Comparison of ENCODE assay signal across 9 cellular contexts in the genomic region with DNA sequence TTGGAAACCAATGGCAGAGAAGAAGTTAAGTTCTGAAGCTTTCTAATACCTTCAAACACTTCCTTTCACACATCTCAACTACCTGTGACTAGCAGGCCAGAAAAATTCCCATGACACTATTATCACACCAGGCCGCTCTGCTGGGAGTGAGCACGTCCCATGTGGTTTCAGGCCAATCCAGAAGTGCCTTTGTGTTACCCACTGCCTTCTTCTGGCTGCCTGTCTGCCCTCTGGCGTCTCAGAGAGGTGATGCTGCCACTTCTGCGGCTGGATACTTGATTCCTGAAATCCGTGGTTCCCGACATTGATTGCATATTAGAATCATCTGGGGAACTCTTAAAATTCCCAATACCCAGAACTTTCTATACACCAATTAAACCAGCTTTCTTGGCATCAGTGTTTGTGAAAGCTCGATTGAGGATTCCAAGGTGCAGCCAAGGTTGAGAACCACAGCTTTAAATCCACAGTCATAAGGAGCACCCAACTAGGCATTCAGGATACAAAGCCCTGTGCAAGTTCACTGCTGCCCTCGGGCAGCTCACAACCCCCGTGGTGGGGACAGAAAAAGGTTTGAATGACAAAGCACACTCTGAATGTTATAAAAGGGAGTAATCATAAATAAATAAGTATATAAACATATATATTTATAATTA.
DNase-seq lines count a peak whose midpoint lies in the region; ATAC-seq, FAIRE-seq and TF ChIP-seq lines count a peak whose summit lies in the region.
"Had no signal": no experiment of that assay in that cellular context is flagged by ENCODE, and none has a peak within 500 bp of the region (broad histone marks: within the 10 kb centered on the region; RNA-seq: fewer than 3 reads in every experiment).

No MANE protein-coding gene starts in this region.

- H3K4me3 Mint-ChIP-seq in naive thymus-derived CD8-positive, alpha-beta T cell = no peak overlapping the region
- no peak overlapping the region for H3K4me3 Mint-ChIP-seq in activated naive CD4-positive, alpha-beta T cell treated with anti-CD3 and anti-CD28 coated beads for 36 hours
- H3K4me3 Mint-ChIP-seq: activated T-helper 1 cell treated with anti-CD3 and anti-CD28 coated beads, Interleukin-12 subunit alpha, Interleukin-12 subunit beta, Interleukin-2, Interleukin-4 antibody, amounts not matched to agents 30 ng/mL and 10 ng/mL and 1 ng/mL, durations not matched to agents 14 hours and 24 hours and 36 hours had no signal

- peaks cover 0 to 2% (median 0%) of the 10 kb centered on the region in 9 donors for H3K9me3 Mint-ChIP-seq in naive thymus-derived CD8-positive, alpha-beta T cell
- no peaks in the 10 kb centered on the region for H3K9me3 Mint-ChIP-seq in activated naive CD4-positive, alpha-beta T cell treated with anti-CD3 and anti-CD28 coated beads for 36 hours
- H3K9me3 Mint-ChIP-seq: activated T-helper 1 cell treated with anti-CD3 and anti-CD28 coated beads, Interleukin-12 subunit alpha, Interleukin-12 subunit beta, Interleukin-2, Interleukin-4 antibody, amounts not matched to agents 30 ng/mL and 10 ng/mL and 1 ng/mL, durations not matched to agents 14 hours and 24 hours and 36 hours had no signal

- H3K79me2 ChIP-seq in H1 (ENCODE audit: control insufficient read depth in 1 of 2, insufficient read depth in 2 of 2, low read length in 2 of 2) (no peaks in the 10 kb centered on the region), mesendoderm (ENCODE audit: control insufficient read depth, insufficient read depth, low read length) (no peaks in the 10 kb centered on the region)

- H3K4me1 Mint-ChIP-seq in naive thymus-derived CD8-positive, alpha-beta T cell = no peaks in the 10 kb centered on the region
- H3K4me1 Mint-ChIP-seq in activated naive CD4-positive, alpha-beta T cell treated with anti-CD3 and anti-CD28 coated beads for 36 hours (ENCODE audit: low read depth) = no peaks in the 10 kb centered on the region

- H3K27me3 Mint-ChIP-seq in naive thymus-derived CD8-positive, alpha-beta T cell = peaks cover 3 to 15% (median 8%) of the 10 kb centered on the region in 5 donors
- H3K27me3 Mint-ChIP-seq in activated naive CD4-positive, alpha-beta T cell treated with anti-CD3 and anti-CD28 coated beads for 36 hours (ENCODE audit: low read depth) = peaks cover 2% of the 10 kb centered on the region

- peak overlapping the region in 1 of 2 experiments; percentile 44; a peak in 2 of 4 replicates for H3K4me2 ChIP-seq in H1 (ENCODE audit: insufficient read depth in 1 of 2, low read depth in 2 of 2, low read length in 2 of 2)
- H3K4me2 ChIP-seq in mesendoderm (ENCODE audit: low read length) = no peak overlapping the region

- H3K56ac ChIP-seq in H1 (replicated peaks; ENCODE audit: insufficient read length, low read depth, low read length) = no peak overlapping the region
- H3K56ac ChIP-seq in mesendoderm (ENCODE audit: low read length) = no peak overlapping the region

- no peak for ATAC-seq in GM19395 (IDR thresholded peaks at IDR 0.05; ENCODE audit: unreplicated experiment)
- no peak for ATAC-seq in naive thymus-derived CD8-positive, alpha-beta T cell

- peak; percentile 67 for TF ChIP-seq RAD21 in H1 (IDR thresholded peaks at IDR 0.05 in 1 of 2, conservative IDR thresholded peaks at IDR 0.05 in 1 of 2; ENCODE audit: low read depth in 2 of 2, low read length in 2 of 2)

- no peaks in the 10 kb centered on the region for H3K23me2 ChIP-seq in H1 (ENCODE audit: low read depth, low read length)

- TF ChIP-seq EP300 in H1 (IDR thresholded peaks at IDR 0.05; ENCODE audit: borderline replicate concordance in 1 of 2, low read depth in 2 of 2, low read length in 2 of 2) = no peak

- H3K27me3 ChIP-seq in H1 (replicated peaks in 1 of 4; ENCODE audit: control insufficient read depth in 3 of 4, extremely low read depth in 1 of 4, insufficient read depth in 3 of 4, low read length in 3 of 4) = no peaks in the 10 kb centered on the region
- H3K27me3 ChIP-seq in mesendoderm (ENCODE audit: insufficient read depth, low read length, poor library complexity) = no peaks in the 10 kb centered on the region

- no peak overlapping the region for H2BK20ac ChIP-seq in H1 (ENCODE audit: low read length)

- no peaks in the 10 kb centered on the region for H4K20me1 ChIP-seq in H1 (replicated peaks in 1 of 2; ENCODE audit: control insufficient read depth in 1 of 2, insufficient read depth in 2 of 2, low read length in 2 of 2)

- H2BK120ac ChIP-seq in H1 (replicated peaks; ENCODE audit: low read depth, low read length) = no peak overlapping the region
- no peak overlapping the region for H2BK120ac ChIP-seq in mesendoderm (ENCODE audit: low read depth, low read length)

- H2AK5ac ChIP-seq in H1 (ENCODE audit: low read depth, low read length) (no peak overlapping the region), mesendoderm (ENCODE audit: low read length) (no peak overlapping the region)

- H3K9ac ChIP-seq in H1 (replicated peaks in 1 of 4; ENCODE audit: extremely low read depth in 1 of 4, low read depth in 3 of 4, low read length in 3 of 4) = no peak overlapping the region
- no peak overlapping the region for H3K9ac ChIP-seq in mesendoderm (ENCODE audit: low read length)

- H2BK5ac ChIP-seq in H1 (ENCODE audit: low read depth, low read length) (no peak overlapping the region), mesendoderm (ENCODE audit: low read length) (no peak overlapping the region)

- POLR2A ChIA-PET in H1 (lab: Charles Lee; ENCODE audit: partially characterized antibody) = no interaction called here
- POLR2A ChIA-PET in naive thymus-derived CD8-positive, alpha-beta T cell (lab: Charles Lee) = no interaction called here

- 27% methylated on average over 9 of the region's 9 CpGs; no CpG with 5 or more reads in 1 of the 2 experiments for WGBS in H1 (ENCODE audit: extremely low coverage in 1 of 2, insufficient coverage in 1 of 2, insufficient read length in 1 of 2, insufficient replicate concordance in 2 of 2, low coverage in 1 of 2, low lambda C conversion rate in 2 of 2, missing lambda C conversion rate in 1 of 2), 2 experiments
- no CpG with 5 or more reads among the region's 9 CpGs for WGBS in mesendoderm (ENCODE audit: extremely low coverage, insufficient coverage, low lambda C conversion rate)

- TF ChIP-seq CTCF in H1 (IDR thresholded peaks at IDR 0.05; ENCODE audit: control extremely low read depth in 1 of 3, insufficient read depth in 1 of 3, low read depth in 1 of 3, low read length in 3 of 3) = peak; percentile 67 to 86 (median 76)

- no peak overlapping the region for H4K8ac ChIP-seq in H1 (ENCODE audit: extremely low read depth, insufficient read depth, low read length)
- H4K8ac ChIP-seq in mesendoderm (ENCODE audit: low read depth, low read length) = no peak overlapping the region

- intact Hi-C loops in activated naive CD4-positive, alpha-beta T cell treated with anti-CD3 and anti-CD28 coated beads for 36 hours (cut with micrococcal nuclease) = no loop called here

- H3K27ac Mint-ChIP-seq in naive thymus-derived CD8-positive, alpha-beta T cell = no peak overlapping the region
- H3K27ac Mint-ChIP-seq in activated naive CD4-positive, alpha-beta T cell treated with anti-CD3 and anti-CD28 coated beads for 36 hours = no peak overlapping the region
- H3K27ac Mint-ChIP-seq: activated T-helper 1 cell treated with anti-CD3 and anti-CD28 coated beads, Interleukin-12 subunit alpha, Interleukin-12 subunit beta, Interleukin-2, Interleukin-4 antibody, amounts not matched to agents 30 ng/mL and 10 ng/mL and 1 ng/mL, durations not matched to agents 14 hours and 24 hours and 36 hours had no signal

- H3K9me3 ChIP-seq in H1 (ENCODE audit: insufficient read depth in 2 of 2, low read depth in 1 of 2, low read length in 1 of 2) = no peaks in the 10 kb centered on the region

- DNase-seq in COLO829 (ENCODE audit: low spot score) (peak; percentile 45), NCI-H226 (peak; percentile 9), H1 (ENCODE audit: low read depth in 1 of 2, low spot score in 2 of 2) (peak; percentile 50 to 58), mesendoderm (peak; percentile 96), CD1c-positive myeloid dendritic cell (ENCODE audit: extremely low spot score) (no peak)
- DNase-seq in naive thymus-derived CD8-positive, alpha-beta T cell = no peak
- DNase-seq in activated naive CD4-positive, alpha-beta T cell treated with anti-CD3 and anti-CD28 coated beads for 36 hours = no peak

- FAIRE-seq in H1 (lab: Jason Lieb, UNC) = peak; percentile 62

- H3K4me3 ChIP-seq in H1 (ENCODE audit: extremely low read depth in 1 of 4, insufficient read depth in 2 of 4, low read depth in 3 of 4, low read length in 4 of 4) (no peak overlapping the region; a peak in 1 of 8 replicates), mesendoderm (ENCODE audit: low read length) (no peak overlapping the region)

- no peak overlapping the region for H3K14ac ChIP-seq in H1 (ENCODE audit: insufficient read length)

- no peak overlapping the region for H4K91ac ChIP-seq in H1 (replicated peaks; ENCODE audit: insufficient read length, low read length)

- no peak overlapping the region for H3K23ac ChIP-seq in H1 (ENCODE audit: insufficient read length)
- no peak overlapping the region for H3K23ac ChIP-seq in mesendoderm (ENCODE audit: low read length)

- no peaks in the 10 kb centered on the region for H3K36me3 Mint-ChIP-seq in naive thymus-derived CD8-positive, alpha-beta T cell
- H3K36me3 Mint-ChIP-seq in activated naive CD4-positive, alpha-beta T cell treated with anti-CD3 and anti-CD28 coated beads for 36 hours (ENCODE audit: low read depth) = no peaks in the 10 kb centered on the region

- no peak overlapping the region for H2BK12ac ChIP-seq in H1 (ENCODE audit: low read depth, low read length)

- H3K27ac ChIP-seq in H1 (ENCODE audit: low read depth, low read length) (no peak overlapping the region), mesendoderm (ENCODE audit: low read depth, low read length) (no peak overlapping the region)

- no peak for TF ChIP-seq POLR2A in H1 (IDR thresholded peaks at IDR 0.05; ENCODE audit: control extremely low read depth in 1 of 2, low read depth in 2 of 2, low read length in 2 of 2)

- H2BK15ac ChIP-seq in H1 (ENCODE audit: low read length) (no peak overlapping the region), mesendoderm (replicated peaks; ENCODE audit: low read depth) (no peak overlapping the region)

- H4K5ac ChIP-seq in H1 (ENCODE audit: insufficient read length, low read depth, low read length) (no peak overlapping the region), mesendoderm (ENCODE audit: low read length) (no peak overlapping the region)

- no peaks in the 10 kb centered on the region; a peak in 2 of 7 replicates for H3K4me1 ChIP-seq in H1 (replicated peaks in 1 of 4; ENCODE audit: control insufficient read depth in 3 of 4, insufficient read depth in 4 of 4, low read length in 3 of 4)
- no peaks in the 10 kb centered on the region for H3K4me1 ChIP-seq in mesendoderm (ENCODE audit: control insufficient read depth, low read depth, low read length)

- no peak overlapping the region for H3K18ac ChIP-seq in H1 (ENCODE audit: extremely low read depth, low read length)
- no peak overlapping the region for H3K18ac ChIP-seq in mesendoderm (ENCODE audit: low read length)

- H3K36me3 ChIP-seq in H1 (ENCODE audit: control insufficient read depth in 2 of 4, insufficient read depth in 4 of 4, low read length in 3 of 4) (no peaks in the 10 kb centered on the region), mesendoderm (ENCODE audit: control insufficient read depth, insufficient read depth, low read length) (no peaks in the 10 kb centered on the region)

- no peak overlapping the region for H3K4ac ChIP-seq in H1 (replicated peaks; ENCODE audit: insufficient read length, low read depth, low read length)
- H3K4ac ChIP-seq in mesendoderm (ENCODE audit: low read depth, low read length) = no peak overlapping the region

- peak overlapping the region; percentile 95; the same call in 1 of the 2 replicates for H2AFZ ChIP-seq in H1 (ENCODE audit: low read length)

- CTCF ChIA-PET in H1 (lab: Charles Lee; ENCODE audit: partially characterized antibody) = interaction anchor here (0.6 to 1.7 kb wide), 20 partner anchors 8 to 1830 kb away, joined by 3 to 9 read pairs (median 4); no protein-coding TSS in a partner anchor
- CTCF ChIA-PET in activated naive CD4-positive, alpha-beta T cell treated with anti-CD3 and anti-CD28 coated beads for 36 hours (lab: Charles Lee) = interaction anchor here (1.0 kb wide), 1 partner anchor 11 kb away, joined by 4 read pairs; no protein-coding TSS in a partner anchor

- H3K79me1 ChIP-seq in H1 (ENCODE audit: low read depth, low read length) = no peaks in the 10 kb centered on the region
- H3K79me1 ChIP-seq in mesendoderm (ENCODE audit: low read length) = no peaks in the 10 kb centered on the region

Comparison
In these comparisons a context has a peak if more than half of its experiments do, and no peak if none do; other contexts are left out.
1. DNase-seq: peak in COLO829 (single experiment), NCI-H226 (single experiment), H1 (2 of 2) and mesendoderm (single experiment); none in naive thymus-derived CD8-positive, alpha-beta T cell (0 of 10), CD1c-positive myeloid dendritic cell (single experiment) and activated naive CD4-positive, alpha-beta T cell treated with anti-CD3 and anti-CD28 coated beads for 36 hours (single experiment).